ENCODE assay signal across 15 cellular contexts in the genomic region with DNA sequence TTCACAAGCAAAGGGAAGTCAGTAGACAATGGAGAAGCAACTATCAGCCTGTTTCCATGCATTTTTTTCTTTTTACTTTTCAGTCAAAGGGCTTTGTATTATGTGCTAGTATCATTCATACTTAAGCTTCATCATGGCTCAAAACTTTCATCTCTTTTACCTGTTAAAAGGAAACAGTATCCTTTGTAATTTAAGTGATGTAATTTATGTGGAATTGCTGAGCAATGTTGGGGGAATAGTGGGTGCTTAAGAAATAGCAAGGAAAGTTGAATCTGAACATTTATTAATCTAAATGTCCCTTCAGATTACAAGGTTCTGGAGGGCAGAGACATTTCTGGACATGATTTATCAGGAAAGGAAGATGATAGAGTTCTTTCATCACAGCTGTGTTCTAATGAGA.
DNase-seq lines count a peak whose midpoint lies in the region; ATAC-seq and TF ChIP-seq lines count a peak whose summit lies in the region.
"Had no signal": no experiment of that assay in that cellular context is flagged by ENCODE, and none has a peak within 500 bp of the region (broad histone marks: within the 10 kb centered on the region; RNA-seq: fewer than 3 reads in every experiment).

No MANE protein-coding gene starts in this region.

- no peak for DNase-seq in activated naive CD8-positive, alpha-beta T cell treated with anti-CD3 and anti-CD28 coated beads for 36 hours
- DNase-seq in HCT116 (ENCODE audit: low read depth, low spot score) (no peak), epithelial cell of prostate (ENCODE audit: low read depth, low spot score) (no peak), WTC11 (ENCODE audit: low spot score) (no peak), NCI-H2081 (lab: John Stamatoyannopoulos, UW) (no peak), OCI-M1 (lab: John Stamatoyannopoulos, UW) (no peak)
- DNase-seq: EL, KBM-7, NCI-H1092, NCI-H1694, NCI-H345, NCI-H526 treated with DMSO at 0.1 percent for 48 hours, PC-9 had no signal

- no peak overlapping the region for H3K4me3 ChIP-seq in HCT116 (replicated peaks in 1 of 2; ENCODE audit: low read depth in 1 of 2, low read length in 2 of 2)
- H3K4me3 ChIP-seq: PC-9 had no signal

- H3K36me3 ChIP-seq in HCT116 (ENCODE audit: control insufficient read depth in 1 of 2, insufficient read depth in 2 of 2, low read length in 2 of 2) = no peaks in the 10 kb centered on the region

- CTCF ChIA-PET in HCT116 (lab: Charles Lee) (no interaction called here), WTC11 (lab: Charles Lee) (interaction anchor here (0.6 kb wide), 1 partner anchor 554 kb away, joined by 3 read pairs; no protein-coding TSS in a partner anchor)

- peaks cover 0 to 30% of the 10 kb centered on the region in 2 experiments; a peak in 2 of 4 replicates for H3K4me1 ChIP-seq in HCT116 (ENCODE audit: control insufficient read depth in 1 of 2, insufficient read depth in 2 of 2, low read length in 2 of 2)

- POLR2A ChIA-PET in HCT116 (lab: Charles Lee) = no interaction called here
- POLR2A ChIA-PET in WTC11 (lab: Charles Lee) = no interaction called here

- TF ChIP-seq CTCF in HCT116 (IDR thresholded peaks at IDR 0.05 in 2 of 3, conservative IDR thresholded peaks at IDR 0.05 in 1 of 3; ENCODE audit: borderline replicate concordance in 1 of 3, insufficient read depth in 1 of 3, low read depth in 2 of 3, low read length in 2 of 3) (no peak), WTC11 (IDR thresholded peaks at IDR 0.05) (no peak)

- H2AFZ ChIP-seq in HCT116 (ENCODE audit: low read depth, low read length, poor library complexity, severe bottlenecking) = no peak overlapping the region
- H2AFZ ChIP-seq: PC-9 had no signal

- no peaks in the 10 kb centered on the region for H3K79me2 ChIP-seq in HCT116 (ENCODE audit: insufficient read depth, low read length)

- intact Hi-C loops in HCT116 (cut with micrococcal nuclease) = loop anchor here (10.0 kb wide), 1 partner anchor 528 kb away; no protein-coding TSS in a partner anchor

- H4K20me1 ChIP-seq in HCT116 (ENCODE audit: insufficient read depth) = no peaks in the 10 kb centered on the region

- H3K9me2 ChIP-seq in HCT116 (ENCODE audit: insufficient read depth) = no peaks in the 10 kb centered on the region

- H3K27ac ChIP-seq in HCT116 (ENCODE audit: low read depth, low read length) = no peak overlapping the region
- peak overlapping the region; percentile 96 for H3K27ac ChIP-seq in epithelial cell of prostate
- H3K27ac ChIP-seq: PC-9 had no signal

- no TSS peak for BruUV-seq in HCT116 (replicated peaks; lab: Mats Ljungman, UMichigan)

- peaks cover 3% of the 10 kb centered on the region for H3K9me3 Mint-ChIP-seq in activated naive CD8-positive, alpha-beta T cell (ENCODE audit: low read depth)
- H3K9me3 Mint-ChIP-seq in activated naive CD8-positive, alpha-beta T cell treated with anti-CD3 and anti-CD28 coated beads for 36 hours = no peaks in the 10 kb centered on the region
- H3K9me3 Mint-ChIP-seq in WTC11 = peaks cover 8% of the 10 kb centered on the region

- H3K4me3 Mint-ChIP-seq in activated naive CD8-positive, alpha-beta T cell = no peak overlapping the region
- H3K4me3 Mint-ChIP-seq in activated naive CD8-positive, alpha-beta T cell treated with anti-CD3 and anti-CD28 coated beads for 36 hours = no peak overlapping the region
- no peak overlapping the region for H3K4me3 Mint-ChIP-seq in WTC11
- H3K4me3 Mint-ChIP-seq: B cell had no signal

- H3K9me3 ChIP-seq in HCT116 (ENCODE audit: control insufficient read depth in 1 of 2, insufficient read depth in 1 of 2, low read depth in 1 of 2, low read length in 2 of 2) = no peaks in the 10 kb centered on the region

- no peak; the same call in 1 of the 2 replicates for ATAC-seq in HCT116
- no peak for ATAC-seq in WTC11

- peak overlapping the region; percentile 65 for H3K27ac Mint-ChIP-seq in activated naive CD8-positive, alpha-beta T cell
- H3K27ac Mint-ChIP-seq in activated naive CD8-positive, alpha-beta T cell treated with anti-CD3 and anti-CD28 coated beads for 36 hours = no peak overlapping the region
- no peak overlapping the region for H3K27ac Mint-ChIP-seq in WTC11
- H3K27ac Mint-ChIP-seq: B cell had no signal

- no peak overlapping the region for H3K9ac ChIP-seq in HCT116 (ENCODE audit: low read length)

- H3K27me3 Mint-ChIP-seq in activated naive CD8-positive, alpha-beta T cell = no peaks in the 10 kb centered on the region
- H3K27me3 Mint-ChIP-seq in activated naive CD8-positive, alpha-beta T cell treated with anti-CD3 and anti-CD28 coated beads for 36 hours = no peaks in the 10 kb centered on the region
- H3K27me3 Mint-ChIP-seq in WTC11 (ENCODE audit: low read depth) = no peaks in the 10 kb centered on the region
- H3K27me3 Mint-ChIP-seq: B cell had no signal

- RAD21 ChIA-PET in HCT116 (lab: Charles Lee; ENCODE audit: low non-redundant PET in 1 of 2, low total read pairs in 2 of 2, uncharacterized antibody in 2 of 2, unreplicated experiment in 2 of 2) = no interaction called here

- H3K36me3 Mint-ChIP-seq in activated naive CD8-positive, alpha-beta T cell = peaks cover 1% of the 10 kb centered on the region
- H3K36me3 Mint-ChIP-seq in activated naive CD8-positive, alpha-beta T cell treated with anti-CD3 and anti-CD28 coated beads for 36 hours = no peaks in the 10 kb centered on the region
- H3K36me3 Mint-ChIP-seq in WTC11 = no peaks in the 10 kb centered on the region

- peak overlapping the region; percentile 51 for H3K4me2 ChIP-seq in HCT116 (ENCODE audit: low read length)
- H3K4me2 ChIP-seq: PC-9 had no signal

- no peak for TF ChIP-seq RAD21 in HCT116 (IDR thresholded peaks at IDR 0.05; ENCODE audit: low read depth)

- H3K4me1 Mint-ChIP-seq in activated naive CD8-positive, alpha-beta T cell (ENCODE audit: low read depth) = peaks cover 60% of the 10 kb centered on the region
- peaks cover 48% of the 10 kb centered on the region for H3K4me1 Mint-ChIP-seq in activated naive CD8-positive, alpha-beta T cell treated with anti-CD3 and anti-CD28 coated beads for 36 hours
- peaks cover 19% of the 10 kb centered on the region for H3K4me1 Mint-ChIP-seq in WTC11
- H3K4me1 Mint-ChIP-seq: B cell had no signal

- TF ChIP-seq POLR2A in HCT116 (IDR thresholded peaks at IDR 0.05; ENCODE audit: borderline replicate concordance, extremely low read depth, insufficient read depth, insufficient read length) = no peak

- H3K27me3 ChIP-seq in HCT116 (ENCODE audit: insufficient read depth, low read length) = no peaks in the 10 kb centered on the region

TF ChIP-seq in HCT116, 20 proteins besides CTCF, POLR2A, EP300 and RAD21 (continues in another document):
- TF ChIP-seq FOSL1 (IDR thresholded peaks at IDR 0.05; ENCODE audit: low read depth) (no peak), CBX3 (IDR thresholded peaks at IDR 0.05; ENCODE audit: low read depth) (no peak), POLR2AphosphoS5 (IDR thresholded peaks at IDR 0.05; ENCODE audit: low read depth, low read length) (no peak), YY1 (IDR thresholded peaks at IDR 0.05; ENCODE audit: extremely low read depth, insufficient replicate concordance, low read depth, low read length) (no peak), SRF (IDR thresholded peaks at IDR 0.05; ENCODE audit: low read depth) (no peak), SIN3A (IDR thresholded peaks at IDR 0.05; ENCODE audit: low read depth) (no peak)
- TF ChIP-seq, protein P1, sequence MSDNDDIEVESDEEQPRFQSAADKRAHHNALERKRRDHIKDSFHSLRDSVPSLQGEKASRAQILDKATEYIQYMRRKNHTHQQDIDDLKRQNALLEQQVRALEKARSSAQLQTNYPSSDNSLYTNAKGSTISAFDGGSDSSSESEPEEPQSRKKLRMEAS (IDR thresholded peaks at IDR 0.05) = no peak

TF ChIP-seq in WTC11, 78 proteins besides CTCF, POLR2A, EP300 and RAD21:
- TF ChIP-seq, protein P2, sequence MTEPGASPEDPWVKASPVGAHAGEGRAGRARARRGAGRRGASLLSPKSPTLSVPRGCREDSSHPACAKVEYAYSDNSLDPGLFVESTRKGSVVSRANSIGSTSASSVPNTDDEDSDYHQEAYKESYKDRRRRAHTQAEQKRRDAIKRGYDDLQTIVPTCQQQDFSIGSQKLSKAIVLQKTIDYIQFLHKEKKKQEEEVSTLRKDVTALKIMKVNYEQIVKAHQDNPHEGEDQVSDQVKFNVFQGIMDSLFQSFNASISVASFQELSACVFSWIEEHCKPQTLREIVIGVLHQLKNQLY (CRISPR knock-in tag; IDR thresholded peaks at IDR 0.05) = no peak
- TF ChIP-seq, protein P3, sequence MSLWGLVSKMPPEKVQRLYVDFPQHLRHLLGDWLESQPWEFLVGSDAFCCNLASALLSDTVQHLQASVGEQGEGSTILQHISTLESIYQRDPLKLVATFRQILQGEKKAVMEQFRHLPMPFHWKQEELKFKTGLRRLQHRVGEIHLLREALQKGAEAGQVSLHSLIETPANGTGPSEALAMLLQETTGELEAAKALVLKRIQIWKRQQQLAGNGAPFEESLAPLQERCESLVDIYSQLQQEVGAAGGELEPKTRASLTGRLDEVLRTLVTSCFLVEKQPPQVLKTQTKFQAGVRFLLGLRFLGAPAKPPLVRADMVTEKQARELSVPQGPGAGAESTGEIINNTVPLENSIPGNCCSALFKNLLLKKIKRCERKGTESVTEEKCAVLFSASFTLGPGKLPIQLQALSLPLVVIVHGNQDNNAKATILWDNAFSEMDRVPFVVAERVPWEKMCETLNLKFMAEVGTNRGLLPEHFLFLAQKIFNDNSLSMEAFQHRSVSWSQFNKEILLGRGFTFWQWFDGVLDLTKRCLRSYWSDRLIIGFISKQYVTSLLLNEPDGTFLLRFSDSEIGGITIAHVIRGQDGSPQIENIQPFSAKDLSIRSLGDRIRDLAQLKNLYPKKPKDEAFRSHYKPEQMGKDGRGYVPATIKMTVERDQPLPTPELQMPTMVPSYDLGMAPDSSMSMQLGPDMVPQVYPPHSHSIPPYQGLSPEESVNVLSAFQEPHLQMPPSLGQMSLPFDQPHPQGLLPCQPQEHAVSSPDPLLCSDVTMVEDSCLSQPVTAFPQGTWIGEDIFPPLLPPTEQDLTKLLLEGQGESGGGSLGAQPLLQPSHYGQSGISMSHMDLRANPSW (CRISPR knock-in tag; conservative IDR thresholded peaks at IDR 0.05; ENCODE audit: low read depth) = no peak
- TF ChIP-seq JUN (CRISPR knock-in tag; IDR thresholded peaks at IDR 0.05) (no peak), TEAD1 (CRISPR knock-in tag; IDR thresholded peaks at IDR 0.05) (no peak), ZNF396 (CRISPR knock-in tag; IDR thresholded peaks at IDR 0.05; ENCODE audit: borderline replicate concordance) (no peak), ZNF671 (CRISPR knock-in tag; IDR thresholded peaks at IDR 0.05) (no peak)
